11 cellular contexts compared by ENCODE assay signal in genomic region chr21:41507521-41508414, GRCh38. TPM values are rescaled to one million over a fixed set of nuclear protein-coding genes. Genes with fewer than 3 reads are reported as not detected.
DNase-seq lines count a peak whose midpoint lies in the region; ATAC-seq and TF ChIP-seq lines count a peak whose summit lies in the region.
"Had no signal": no experiment of that assay in that cellular context is flagged by ENCODE, and none has a peak within 500 bp of the region (broad histone marks: within the 10 kb centered on the region; RNA-seq: fewer than 3 reads in every experiment).

Gene TMPRSS2 (minus strand): TSS chr21:41508158. CDS start chr21:41498133, 10,025 bp downstream.

- CTCF ChIA-PET in mammary epithelial cell (lab: Charles Lee; ENCODE audit: low non-redundant PET) = no interaction called here

- 0 out of 2 replicates have a peak, but pooled peaks cover 8% of the 10 kb centered on the region for H3K4me1 ChIP-seq in MM.1S (ENCODE audit: low read length)
- H3K4me1 ChIP-seq in mammary epithelial cell (ENCODE audit: insufficient read depth, low read length) = no peaks in the 10 kb centered on the region
- peaks cover 6 to 26% (median 17%) of the 10 kb centered on the region in 6 donors for H3K4me1 ChIP-seq in spleen

- H3K4me2 ChIP-seq in MM.1S (ENCODE audit: low read depth, low read length) (peak within 1 kb of the TSS; percentile 66), mammary epithelial cell (ENCODE audit: insufficient read depth, low read depth, low read length) (peak within 1 kb of the TSS; percentile 30)

- in situ Hi-C loops in mammary epithelial cell (cut with MboI; ENCODE audit: low sequenced_read_pairs in 2 of 2) = no loop called here

- intact Hi-C loops in mammary epithelial cell (cut with micrococcal nuclease) (no loop called here), spleen (cut with DNase I; ENCODE audit: low total_unique reads) (no loop called here)

- no peaks in the 10 kb centered on the region for H3F3A ChIP-seq in MM.1S (ENCODE audit: insufficient read depth, low read length)

- peak within 1 kb of the TSS; percentile 12; the same call in 1 of the 2 replicates for H2AFZ ChIP-seq in MM.1S (ENCODE audit: low read length)
- no peak within 1 kb of the TSS for H2AFZ ChIP-seq in mammary epithelial cell (ENCODE audit: low read depth, low read length)

- H4K20me1 ChIP-seq in MM.1S (ENCODE audit: insufficient read depth, low read length) (no peaks in the 10 kb centered on the region), mammary epithelial cell (ENCODE audit: insufficient read depth, low read length) (no peaks in the 10 kb centered on the region)

- no peak for ATAC-seq in GM21737 (IDR thresholded peaks at IDR 0.05; ENCODE audit: unreplicated experiment)
- ATAC-seq: gastrocnemius medialis had no signal

- WGBS in mammary epithelial cell (ENCODE audit: low coverage, missing lambda C conversion rate) = 3% methylated on average over 14 of the region's 85 CpGs
- WGBS in spleen, 5 donors = 2 to 8% (median 3%) methylated on average over 22 to 85 of the region's 85 CpGs

- no peaks in the 10 kb centered on the region for H3K9me2 ChIP-seq in MM.1S (replicated peaks; ENCODE audit: insufficient read depth, low read length)

- H3K36me3 ChIP-seq in MM.1S (replicated peaks; ENCODE audit: insufficient read depth, low read length) (no peaks in the 10 kb centered on the region), mammary epithelial cell (ENCODE audit: insufficient read depth, low read length) (no peaks in the 10 kb centered on the region), spleen (no peaks in the 10 kb centered on the region)
- H3K36me3 ChIP-seq: gastrocnemius medialis, tibial nerve had no signal

- H3K9ac ChIP-seq in MM.1S (ENCODE audit: low read length) (no peak within 1 kb of the TSS), mammary epithelial cell (ENCODE audit: insufficient read depth, low read length) (no peak within 1 kb of the TSS)

- DNase-seq in MM.1S = no peak
- DNase-seq in mammary epithelial cell = peak; percentile 17
- DNase-seq in kidney tubule cell (ENCODE audit: low spot score) = peak; percentile 74
- no peak for DNase-seq in spleen
- no peak for DNase-seq in NCI-H69 (lab: John Stamatoyannopoulos, UW)
- DNase-seq in stimulated activated CD4-positive, alpha-beta T cell treated with anti-CD3 and anti-CD28 coated beads, Interleukin-4, amount 100 ng/mL, for 1 hour = no peak
- DNase-seq: activated naive CD8-positive, alpha-beta T cell treated with anti-CD3 and anti-CD28 coated beads for 36 hours; gastrocnemius medialis; NCI-H526 treated with DMSO at 0.1 percent for 48 hours had no signal

- BruUV-seq in mammary epithelial cell (replicated peaks; lab: Mats Ljungman, UMichigan) = no TSS peak

- TF ChIP-seq CTCF in MM.1S (IDR thresholded peaks at IDR 0.05; ENCODE audit: low read length) = no peak
- no peak for TF ChIP-seq CTCF in mammary epithelial cell (conservative IDR thresholded peaks at IDR 0.05 in 1 of 2, IDR thresholded peaks at IDR 0.05 in 1 of 2; ENCODE audit: extremely low read depth in 1 of 2, insufficient read depth in 1 of 2, low read depth in 1 of 2, low read length in 2 of 2)
- TF ChIP-seq CTCF in spleen (IDR thresholded peaks at IDR 0.05 in 8 of 11, conservative IDR thresholded peaks at IDR 0.05 in 3 of 11) = no peak

- TF ChIP-seq POLR2A in spleen (IDR thresholded peaks at IDR 0.05) = no peak

- dilution Hi-C loops in mammary epithelial cell (cut with HindIII; ENCODE audit: low sequenced_read_pairs) = no loop called here

- H3K9me3 ChIP-seq in MM.1S (replicated peaks; ENCODE audit: insufficient read depth, low read length) = no peaks in the 10 kb centered on the region
- H3K9me3 ChIP-seq in mammary epithelial cell (replicated peaks; ENCODE audit: insufficient read depth, low read length) = no peaks in the 10 kb centered on the region
- H3K9me3 ChIP-seq in spleen = no peaks in the 10 kb centered on the region
- H3K9me3 ChIP-seq: gastrocnemius medialis, tibial nerve had no signal

- H3K27ac ChIP-seq in MM.1S (ENCODE audit: low read length) (no peak within 1 kb of the TSS), mammary epithelial cell (ENCODE audit: insufficient read depth, low read depth, low read length) (no peak within 1 kb of the TSS), spleen (no peak within 1 kb of the TSS)
- H3K27ac ChIP-seq: gastrocnemius medialis had no signal

- H3K79me2 ChIP-seq in MM.1S (ENCODE audit: low read length) (no peaks in the 10 kb centered on the region), mammary epithelial cell (ENCODE audit: insufficient read depth, low read length) (no peaks in the 10 kb centered on the region)

- peaks cover 41% of the 10 kb centered on the region for H3K27me3 ChIP-seq in MM.1S (replicated peaks; ENCODE audit: insufficient read depth, low read length)
- H3K27me3 ChIP-seq in mammary epithelial cell (ENCODE audit: insufficient read depth, low read length) = peaks cover 31% of the 10 kb centered on the region
- peaks cover 0 to 85% (median 47%) of the 10 kb centered on the region in 7 donors for H3K27me3 ChIP-seq in spleen (replicated peaks in 1 of 7)

- H3K4me3 ChIP-seq in MM.1S (ENCODE audit: low read length) (peak within 1 kb of the TSS; percentile 35; the same call in 1 of the 2 replicates), mammary epithelial cell (replicated peaks in 1 of 3; ENCODE audit: insufficient read depth in 1 of 3, low read depth in 2 of 3, low read length in 3 of 3) (no peak within 1 kb of the TSS), spleen (peak within 1 kb of the TSS in 5 of 8 donors; percentile 13 to 43 (median 15))

RNA-seq across cellular contexts. Expression of gene TMPRSS2, which starts in this region (rescaled TPM):
- total RNA-seq in mammary epithelial cell (under 1 TPM in 1 of 2 donors, not detected in 1; 0.83 TPM), spleen (under 1 TPM in 2 of 7 donors, not detected in 5; 0.10 to 0.25 TPM)
- polyA plus RNA-seq in mammary epithelial cell (not detected), spleen (under 1 TPM; 0.06 to 0.13 (median 0.07) TPM)
- not detected for polyA minus RNA-seq in mammary epithelial cell
- total RNA-seq: activated naive CD8-positive, alpha-beta T cell treated with anti-CD3 and anti-CD28 coated beads for 36 hours; tibial nerve had no signal

Comparison
In these comparisons a context has a peak if more than half of its experiments do, and no peak if none do; other contexts are left out.
1. Peak in DNase-seq and H3K4me2 ChIP-seq in mammary epithelial cell; RNA of the gene not detected or under 1 TPM.
2. H3K4me3 ChIP-seq: peak in MM.1S (single experiment) and spleen (5 of 8); none in mammary epithelial cell (0 of 3).